ENCODE assay signal across 2 cellular contexts in the genomic region with DNA sequence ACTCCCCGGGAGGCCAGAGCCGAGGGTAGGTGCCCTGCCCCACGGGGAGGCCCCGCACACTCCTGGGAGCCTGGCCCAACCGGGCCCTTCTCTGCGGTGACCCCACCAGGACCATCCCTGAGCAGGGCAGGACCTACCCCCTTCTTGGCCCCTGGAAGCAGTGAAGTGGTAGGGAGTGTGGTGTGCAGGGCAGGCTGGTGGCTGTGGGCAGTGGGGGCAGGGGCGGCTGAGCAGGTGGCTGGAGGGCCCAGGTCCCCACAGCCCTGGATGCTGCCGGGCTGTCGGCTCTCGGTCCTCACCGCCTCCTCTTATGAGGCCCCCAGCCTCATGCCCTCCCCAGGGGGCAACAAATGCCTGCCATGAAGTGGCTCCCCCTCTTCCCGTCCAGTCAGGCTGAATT.
A peak's percentile ranks its signal among the peaks of the same experiment; 100 is the strongest.
TF ChIP-seq lines count a peak whose summit lies in the region.

No MANE protein-coding gene starts in this region.

TF ChIP-seq in Ishikawa, 13 proteins besides CTCF, POLR2A, EP300 and RAD21:
- TF ChIP-seq EGR1 (IDR thresholded peaks at IDR 0.05), result no peak
- TF ChIP-seq ZBTB7A (IDR thresholded peaks at IDR 0.05; ENCODE audit: low read depth), result 0 out of 2 replicates have a peak, but pooled peaks have one; percentile 2
- TF ChIP-seq CREB1 (IDR thresholded peaks at IDR 0.05; ENCODE audit: low read depth), result no peak

TF ChIP-seq in GM12878, 131 proteins besides CTCF, POLR2A, EP300 and RAD21:
- TF ChIP-seq TCF12 (IDR thresholded peaks at IDR 0.05; ENCODE audit: low read depth, low read length) (no peak), SMARCA5 (IDR thresholded peaks at IDR 0.05) (no peak), HDGF (IDR thresholded peaks at IDR 0.05) (no peak), RUNX3 (IDR thresholded peaks at IDR 0.05; ENCODE audit: low read length) (no peak), SUZ12 (IDR thresholded peaks at IDR 0.05; ENCODE audit: unreplicated experiment) (no peak), USF2 (IDR thresholded peaks at IDR 0.05; ENCODE audit: borderline replicate concordance, low read depth, low read length) (no peak), ZZZ3 (IDR thresholded peaks at IDR 0.05; ENCODE audit: control insufficient read depth, insufficient read length, low read depth) (no peak), RCOR1 (conservative IDR thresholded peaks at IDR 0.05; ENCODE audit: low read depth, low read length) (no peak), CEBPB (IDR thresholded peaks at IDR 0.05; ENCODE audit: borderline replicate concordance in 1 of 2, low read depth in 2 of 2, low read length in 2 of 2) (no peak), EED (IDR thresholded peaks at IDR 0.05; ENCODE audit: low read depth) (no peak), ZSCAN29 (IDR thresholded peaks at IDR 0.05) (no peak)
- TF ChIP-seq, protein P1, sequence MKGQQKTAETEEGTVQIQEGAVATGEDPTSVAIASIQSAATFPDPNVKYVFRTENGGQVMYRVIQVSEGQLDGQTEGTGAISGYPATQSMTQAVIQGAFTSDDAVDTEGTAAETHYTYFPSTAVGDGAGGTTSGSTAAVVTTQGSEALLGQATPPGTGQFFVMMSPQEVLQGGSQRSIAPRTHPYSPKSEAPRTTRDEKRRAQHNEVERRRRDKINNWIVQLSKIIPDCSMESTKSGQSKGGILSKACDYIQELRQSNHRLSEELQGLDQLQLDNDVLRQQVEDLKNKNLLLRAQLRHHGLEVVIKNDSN (IDR thresholded peaks at IDR 0.05; ENCODE audit: borderline replicate concordance, extremely low read length, insufficient read depth, low read depth, low read length), result no peak
